ENCODE assay signal across 17 cellular contexts in genomic region chr13:92265408-92265807, GRCh38.
"Had no signal": no experiment of that assay in that cellular context is flagged by ENCODE, and none has a peak within 500 bp of the region (broad histone marks: within the 10 kb centered on the region; RNA-seq: fewer than 3 reads in every experiment).

No MANE protein-coding gene starts in this region.

- ATAC-seq: activated CD8-positive, alpha-beta T cell treated with anti-CD3 and anti-CD28 coated beads, Interleukin-2, amount 10 ng/mL, durations not matched to agents 7 days and 5 days; activated T-cell treated with anti-CD3 and anti-CD28 coated beads, Interleukin-2, amount 50 U/mL, for 72 hours; upper lobe of right lung had no signal

- H3K4me3 ChIP-seq: neural progenitor cell, ovary, stomach, testis, upper lobe of right lung had no signal

- DNase-seq: activated B cell treated with CpG ODN at 0.5 μM for 24 hours; activated CD4-positive, alpha-beta T cell treated with anti-CD3 and anti-CD28 coated beads, Interleukin-2, amount 10 ng/mL, durations not matched to agents 24 days and 14 days; activated CD8-positive, alpha-beta memory T cell treated with anti-CD3 and anti-CD28 coated beads, Interleukin-2, amount 50 U/mL, for 4 hours; activated CD8-positive, alpha-beta T cell treated with anti-CD3 and anti-CD28 coated beads, Interleukin-2, amount 10 ng/mL, durations not matched to agents 7 days and 5 days; activated gamma-delta T cell treated with Interleukin-2 at 50 U/mL for 16 hours; activated T-cell treated with anti-CD3 and anti-CD28 coated beads, Interleukin-2, amount 50 U/mL, for 72 hours; amygdala; foreskin fibroblast; head of caudate nucleus; left cardiac atrium; midbrain; ovary; stimulated activated CD4-positive, alpha-beta T cell treated with anti-CD3 and anti-CD28 coated beads, Interleukin-1b, Interleukin-23, amount 100 ng/mL, for 48 hours; stomach; testis; upper lobe of right lung had no signal
